15 cellular contexts compared by ENCODE assay signal in the genomic region with DNA sequence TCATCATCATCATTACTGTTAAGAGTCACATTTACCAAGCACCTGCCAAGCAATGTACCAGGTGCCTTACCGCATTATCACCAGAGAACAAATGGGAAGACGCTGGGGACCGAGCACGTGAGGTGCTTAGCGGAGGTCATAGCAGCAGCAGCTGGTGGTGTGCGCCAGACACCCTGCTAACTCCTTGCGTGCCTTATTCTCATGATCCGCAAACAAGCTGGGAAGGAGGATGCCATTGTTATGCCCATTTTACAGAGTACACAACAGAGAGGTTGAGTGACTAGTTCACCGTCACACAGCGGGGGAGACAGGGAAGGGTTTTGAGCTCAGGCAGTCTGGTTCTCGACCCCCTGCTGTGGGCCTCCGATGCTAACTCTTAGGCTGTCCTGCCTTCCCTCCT. TPM values are rescaled to one million over a fixed set of nuclear protein-coding genes. Genes with fewer than 3 reads are reported as not detected.
DNase-seq lines count a peak whose midpoint lies in the region; ATAC-seq and FAIRE-seq lines count a peak whose summit lies in the region.
"Had no signal": no experiment of that assay in that cellular context is flagged by ENCODE, and none has a peak within 500 bp of the region (broad histone marks: within the 10 kb centered on the region; RNA-seq: fewer than 3 reads in every experiment).

No MANE protein-coding gene starts in this region.

- H3K36me3 ChIP-seq in small intestine (ENCODE audit: control insufficient read depth in 2 of 2, insufficient read depth in 2 of 2, low read length in 2 of 2) = peaks cover 0 to 4% of the 10 kb centered on the region in 2 donors
- H3K36me3 ChIP-seq: BE2C had no signal

- no peak for DNase-seq in stimulated activated naive CD8-positive, alpha-beta T cell treated with anti-CD3 and anti-CD28 coated beads, Interleukin-15, Interleukin-2, amounts not matched to agents 100 U/mL and 50 U/mL, for 24 hours
- DNase-seq in NCI-H2107 treated with DMSO at 0.1 percent for 48 hours (lab: John Stamatoyannopoulos, UW; ENCODE audit: unreplicated experiment) (peak; percentile 79), small intestine (no peak), NK-92 (lab: John Stamatoyannopoulos, UW; ENCODE audit: unreplicated experiment) (no peak), 8988T (no peak), NCI-H1930 (lab: John Stamatoyannopoulos, UW) (no peak)
- DNase-seq in activated naive CD8-positive, alpha-beta T cell treated with anti-CD3 and anti-CD28 coated beads for 36 hours = no peak
- DNase-seq: amniotic stem cell; BE2C; cortex of kidney; stimulated activated CD4-positive, alpha-beta T cell treated with anti-CD3 and anti-CD28 coated beads, Interleukin-2, amount 100 ng/mL, for 48 hours had no signal

- no peak overlapping the region for H3K4me3 ChIP-seq in small intestine (ENCODE audit: low read depth in 1 of 2, low read length in 2 of 2)

- H3K4me1 ChIP-seq in small intestine (ENCODE audit: control insufficient read depth in 2 of 2, insufficient read depth in 1 of 2, low read depth in 1 of 2, low read length in 1 of 2) = peaks cover 2 to 12% of the 10 kb centered on the region in 2 donors
- H3K4me1 ChIP-seq: BE2C had no signal

- no peaks in the 10 kb centered on the region for H3K9me3 ChIP-seq in small intestine (ENCODE audit: control insufficient read depth, low read depth)
- H3K9me3 ChIP-seq: BE2C had no signal

- H3K27ac ChIP-seq in small intestine (ENCODE audit: low read depth in 1 of 2, low read length in 1 of 2) = no peak overlapping the region

- no peak for ATAC-seq in stimulated activated naive CD8-positive, alpha-beta T cell treated with anti-CD3 and anti-CD28 coated beads, Interleukin-15, Interleukin-2, amounts not matched to agents 100 U/mL and 50 U/mL, for 24 hours

- no peak overlapping the region for H3K4me3 Mint-ChIP-seq in stimulated activated naive CD8-positive, alpha-beta T cell treated with anti-CD3 and anti-CD28 coated beads, Interleukin-15, Interleukin-2, amounts not matched to agents 100 ng/mL and 50 ng/mL, for 24 hours
- H3K4me3 Mint-ChIP-seq in activated naive CD8-positive, alpha-beta T cell treated with anti-CD3 and anti-CD28 coated beads for 36 hours = no peak overlapping the region
- H3K4me3 Mint-ChIP-seq: mesothelial cell of epicardium had no signal

- peaks cover 59% of the 10 kb centered on the region for H3K4me1 Mint-ChIP-seq in stimulated activated naive CD8-positive, alpha-beta T cell treated with anti-CD3 and anti-CD28 coated beads, Interleukin-15, Interleukin-2, amounts not matched to agents 100 ng/mL and 50 ng/mL, for 24 hours (ENCODE audit: low read depth)
- peaks cover 48% of the 10 kb centered on the region for H3K4me1 Mint-ChIP-seq in activated naive CD8-positive, alpha-beta T cell treated with anti-CD3 and anti-CD28 coated beads for 36 hours

- H3K9me3 Mint-ChIP-seq in stimulated activated naive CD8-positive, alpha-beta T cell treated with anti-CD3 and anti-CD28 coated beads, Interleukin-15, Interleukin-2, amounts not matched to agents 100 ng/mL and 50 ng/mL, for 24 hours = no peaks in the 10 kb centered on the region
- H3K9me3 Mint-ChIP-seq in activated naive CD8-positive, alpha-beta T cell treated with anti-CD3 and anti-CD28 coated beads for 36 hours = no peaks in the 10 kb centered on the region
- H3K9me3 Mint-ChIP-seq: mesothelial cell of epicardium had no signal

- FAIRE-seq in small intestine (lab: Jason Lieb, UNC) = no peak

- H3K27me3 Mint-ChIP-seq in stimulated activated naive CD8-positive, alpha-beta T cell treated with anti-CD3 and anti-CD28 coated beads, Interleukin-15, Interleukin-2, amounts not matched to agents 100 ng/mL and 50 ng/mL, for 24 hours = no peaks in the 10 kb centered on the region
- H3K27me3 Mint-ChIP-seq in activated naive CD8-positive, alpha-beta T cell treated with anti-CD3 and anti-CD28 coated beads for 36 hours = no peaks in the 10 kb centered on the region

- H3K27ac Mint-ChIP-seq in stimulated activated naive CD8-positive, alpha-beta T cell treated with anti-CD3 and anti-CD28 coated beads, Interleukin-15, Interleukin-2, amounts not matched to agents 100 ng/mL and 50 ng/mL, for 24 hours = peak overlapping the region; percentile 82
- H3K27ac Mint-ChIP-seq in activated naive CD8-positive, alpha-beta T cell treated with anti-CD3 and anti-CD28 coated beads for 36 hours = peak overlapping the region; percentile 68
- H3K27ac Mint-ChIP-seq: mesothelial cell of epicardium had no signal

- no peaks in the 10 kb centered on the region for H3K27me3 ChIP-seq in small intestine (ENCODE audit: control insufficient read depth in 2 of 2, insufficient read depth in 2 of 2, low read length in 2 of 2)
- H3K27me3 ChIP-seq: BE2C had no signal

- peaks cover 9% of the 10 kb centered on the region for H3K36me3 Mint-ChIP-seq in stimulated activated naive CD8-positive, alpha-beta T cell treated with anti-CD3 and anti-CD28 coated beads, Interleukin-15, Interleukin-2, amounts not matched to agents 100 ng/mL and 50 ng/mL, for 24 hours (ENCODE audit: low read depth)
- H3K36me3 Mint-ChIP-seq in activated naive CD8-positive, alpha-beta T cell treated with anti-CD3 and anti-CD28 coated beads for 36 hours = peaks cover 4% of the 10 kb centered on the region
- H3K36me3 Mint-ChIP-seq: mesothelial cell of epicardium had no signal

- WGBS in small intestine, 3 donors = 92 to 93% (median 92%) methylated on average over 12 of the region's 12 CpGs

RNA-seq across cellular contexts. Expression of a gene that starts 7.3 kb away (rescaled TPM):
- 10 to 100 TPM; 85.7 to 89.9 TPM for total RNA-seq in activated naive CD8-positive, alpha-beta T cell treated with anti-CD3 and anti-CD28 coated beads for 36 hours
- polyA plus RNA-seq in small intestine = 10 to 100 TPM in 2 of 3 donors, 1 to 10 TPM in 1; 5.8 to 30.6 (median 18.1) TPM
- total RNA-seq: HT1080 had no signal

RNA-seq across cellular contexts. Expression of a gene that starts 40.7 kb away (rescaled TPM):
- under 1 TPM; 0.45 to 0.54 TPM for total RNA-seq in activated naive CD8-positive, alpha-beta T cell treated with anti-CD3 and anti-CD28 coated beads for 36 hours
- 1 to 10 TPM in 2 of 3 donors, not detected in 1; 2.2 to 3.2 TPM for polyA plus RNA-seq in small intestine
- total RNA-seq: activated CD8-positive, alpha-beta memory T cell treated with anti-CD3 and anti-CD28 coated beads for 36 hours; HT1080 had no signal
